In genomic region chr6:15017251-15017650, GRCh38 we compare ENCODE assay signal across 8 cellular contexts.
A peak's percentile ranks its signal among the peaks of the same experiment; 100 is the strongest.
DNase-seq lines count a peak whose midpoint lies in the region; ATAC-seq, FAIRE-seq and TF ChIP-seq lines count a peak whose summit lies in the region.

No MANE protein-coding gene starts in this region.

- H3K9me1 ChIP-seq in keratinocyte (ENCODE audit: control insufficient read depth, extremely low read depth, insufficient read depth, low read length) = no peaks in the 10 kb centered on the region

- dilution Hi-C loops in keratinocyte (cut with MboI; ENCODE audit: extremely low pct_ligation_motif_present, low sequenced_read_pairs) = no loop called here

- peak overlapping the region; percentile 40 for H2AFZ ChIP-seq in keratinocyte (ENCODE audit: control insufficient read depth, low read length)

- H3K4me1 ChIP-seq in HAP-1 (peaks cover 9% of the 10 kb centered on the region), adipocyte (ENCODE audit: control insufficient read depth, insufficient read depth, low read length) (peaks cover 10% of the 10 kb centered on the region), keratinocyte (ENCODE audit: control insufficient read depth, extremely low read depth, insufficient read depth, low read length) (no peaks in the 10 kb centered on the region)

- H3K4me3 Mint-ChIP-seq in CD14-positive monocyte = peak overlapping the region; percentile 73 to 89

- H3K36me3 Mint-ChIP-seq in CD14-positive monocyte = no peaks in the 10 kb centered on the region

- intact Hi-C loops in CD14-positive monocyte (cut with micrococcal nuclease) = no loop called here

- TF ChIP-seq CTCF in CD14-positive monocyte (IDR thresholded peaks at IDR 0.05) (no peak), keratinocyte (optimal IDR thresholded peaks at IDR 0.05 in 1 of 3, IDR thresholded peaks at IDR 0.05 in 1 of 3, conservative IDR thresholded peaks at IDR 0.05 in 1 of 3; ENCODE audit: extremely low read depth in 1 of 3, insufficient read depth in 2 of 3, low read length in 3 of 3) (no peak)

- no peaks in the 10 kb centered on the region for H3K9me3 ChIP-seq in HAP-1
- H3K9me3 ChIP-seq in adipocyte (ENCODE audit: control insufficient read depth, low read length) = no peaks in the 10 kb centered on the region
- H3K9me3 ChIP-seq in keratinocyte (ENCODE audit: control insufficient read depth, low read depth, low read length) = no peaks in the 10 kb centered on the region

- DNase-seq in CD14-positive monocyte (ENCODE audit: low spot score) = no peak
- peak; percentile 10 to 73 for DNase-seq in HAP-1 (ENCODE audit: low spot score in 2 of 2)
- DNase-seq in adipocyte (ENCODE audit: low read depth) = peak; percentile 33
- no peak for DNase-seq in keratinocyte (ENCODE audit: low read depth, low spot score)
- no peak for DNase-seq in NCI-H524 (lab: John Stamatoyannopoulos, UW)
- no peak for DNase-seq in D341Med (ENCODE audit: low spot score)
- no peak for DNase-seq in HTR-8/SVneo (ENCODE audit: insufficient read length, low spot score)

- no peak for ATAC-seq in HG03139 (IDR thresholded peaks at IDR 0.05; ENCODE audit: unreplicated experiment)

- no peaks in the 10 kb centered on the region for H4K20me1 ChIP-seq in keratinocyte (ENCODE audit: control insufficient read depth, extremely low read depth, insufficient read depth, low read length)

- H3K27me3 ChIP-seq in HAP-1 (ENCODE audit: low read depth) (no peaks in the 10 kb centered on the region), adipocyte (replicated peaks; ENCODE audit: control insufficient read depth, insufficient read depth, low read length) (no peaks in the 10 kb centered on the region), keratinocyte (ENCODE audit: control insufficient read depth, extremely low read depth, insufficient read depth, low read length) (no peaks in the 10 kb centered on the region)

- H3K36me3 ChIP-seq in HAP-1 (replicated peaks) (no peaks in the 10 kb centered on the region), adipocyte (ENCODE audit: control insufficient read depth, insufficient read depth, low read length, severe bottlenecking) (no peaks in the 10 kb centered on the region), keratinocyte (ENCODE audit: control insufficient read depth in 2 of 2, extremely low read depth in 1 of 2, insufficient read depth in 2 of 2, low read length in 2 of 2) (no peaks in the 10 kb centered on the region)

- no peak overlapping the region for H3K9ac ChIP-seq in adipocyte (ENCODE audit: low read length)
- H3K9ac ChIP-seq in keratinocyte (ENCODE audit: control insufficient read depth, extremely low read depth, insufficient read depth, low read length) = no peak overlapping the region

- no peak overlapping the region for H3K27ac ChIP-seq in keratinocyte (ENCODE audit: control insufficient read depth, insufficient read depth, low read length)

- peaks cover 38% of the 10 kb centered on the region for H3K4me1 Mint-ChIP-seq in CD14-positive monocyte

- peaks cover 0 to 2% (median 0%) of the 10 kb centered on the region in 7 donors for H3K9me3 Mint-ChIP-seq in CD14-positive monocyte

- peaks cover 0 to 2% (median 0%) of the 10 kb centered on the region in 3 donors for H3K27me3 Mint-ChIP-seq in CD14-positive monocyte (ENCODE audit: low read depth in 3 of 3)

- FAIRE-seq in keratinocyte (lab: Jason Lieb, UNC) (no peak), HTR-8/SVneo (lab: Jason Lieb, UNC) (no peak)

- H3K27ac Mint-ChIP-seq in CD14-positive monocyte = peak overlapping the region in 6 of 7 donors; percentile 64 to 83 (median 80)

- no peaks in the 10 kb centered on the region for H3K79me2 ChIP-seq in keratinocyte (ENCODE audit: control insufficient read depth, insufficient read depth, low read length)

- H3K4me2 ChIP-seq in keratinocyte (ENCODE audit: control insufficient read depth, extremely low read depth, insufficient read depth, low read depth, low read length) = peak overlapping the region; percentile 12

- in situ Hi-C loops in HAP-1 (cut with MboI; ENCODE audit: low sequenced_read_pairs) = no loop called here

- no peak overlapping the region for H3K4me3 ChIP-seq in HAP-1
- H3K4me3 ChIP-seq in adipocyte (ENCODE audit: low read length) = no peak overlapping the region
- H3K4me3 ChIP-seq in keratinocyte (ENCODE audit: control insufficient read depth in 2 of 3, extremely low read depth in 1 of 3, insufficient read depth in 2 of 3, low read depth in 1 of 3, low read length in 3 of 3) = no peak overlapping the region

Comparison
In these comparisons a context has a peak if more than half of its experiments do, and no peak if none do; other contexts are left out.
1. DNase-seq: peak in HAP-1 (2 of 2) and adipocyte (single experiment); none in CD14-positive monocyte (single experiment), keratinocyte (single experiment), NCI-H524 (0 of 2), D341Med (single experiment) and HTR-8/SVneo (single experiment).